Comparison of ENCODE assay signal across 8 cellular contexts in the genomic region with DNA sequence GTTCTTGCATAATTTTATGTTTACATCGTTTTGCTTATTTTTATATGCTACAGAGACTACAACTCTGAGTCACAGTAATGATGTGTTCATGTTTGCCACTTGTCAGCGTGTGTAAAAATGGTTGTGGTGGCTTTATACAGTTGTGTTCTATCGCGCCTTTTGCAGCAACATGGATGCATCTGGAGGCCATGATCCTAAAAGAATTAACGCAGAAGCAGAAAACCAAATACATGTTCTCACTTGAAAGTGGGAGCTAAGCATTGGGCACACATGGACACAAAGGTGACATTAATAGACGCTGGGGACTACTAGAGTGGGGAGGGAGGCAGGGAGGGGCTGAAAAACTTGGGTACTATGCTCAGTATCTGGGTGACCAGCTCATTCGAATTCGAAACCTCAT. TPM values are rescaled to one million over a fixed set of nuclear protein-coding genes. Genes with fewer than 3 reads are reported as not detected.
DNase-seq lines count a peak whose midpoint lies in the region; ATAC-seq and TF ChIP-seq lines count a peak whose summit lies in the region.

No MANE protein-coding gene starts in this region.

- no peak for TF ChIP-seq POLR2A in gastroesophageal sphincter (IDR thresholded peaks at IDR 0.05)

- H3K27me3 Mint-ChIP-seq in activated naive CD4-positive, alpha-beta T cell treated with anti-CD3 and anti-CD28 coated beads for 36 hours (ENCODE audit: low read depth), result no peaks in the 10 kb centered on the region

- H3K36me3 Mint-ChIP-seq in activated naive CD4-positive, alpha-beta T cell treated with anti-CD3 and anti-CD28 coated beads for 36 hours (ENCODE audit: low read depth), result peaks cover 29% of the 10 kb centered on the region

- H3K9me3 ChIP-seq in gastroesophageal sphincter, result no peaks in the 10 kb centered on the region

- CTCF ChIA-PET in activated naive CD4-positive, alpha-beta T cell treated with anti-CD3 and anti-CD28 coated beads for 36 hours (lab: Charles Lee), result interaction anchor here (1.4 to 3.6 kb wide), 4 partner anchors 10 to 93 kb away, joined by 3 to 15 read pairs (median 6); a partner anchor contains a TSS
- CTCF ChIA-PET in HEK293T (lab: Yijun Ruan, JAX), result interaction anchor here (1.2 kb wide), 1 partner anchor 10 kb away, joined by 6 read pairs; a partner anchor contains a TSS

- 50 to 57% methylated on average over 8 of the region's 8 CpGs for WGBS in gastroesophageal sphincter (ENCODE audit: low coverage in 1 of 2), 2 donors

- TF ChIP-seq CTCF in gastroesophageal sphincter (IDR thresholded peaks at IDR 0.05), result no peak

- peak overlapping the region; percentile 100 for H3K4me3 Mint-ChIP-seq in activated naive CD4-positive, alpha-beta T cell treated with anti-CD3 and anti-CD28 coated beads for 36 hours

- peaks cover 0 to 22% of the 10 kb centered on the region in 2 donors for H3K36me3 ChIP-seq in gastroesophageal sphincter

- no peak for ATAC-seq in gastroesophageal sphincter

- H3K4me1 Mint-ChIP-seq in activated naive CD4-positive, alpha-beta T cell treated with anti-CD3 and anti-CD28 coated beads for 36 hours (ENCODE audit: low read depth), result peaks cover 45% of the 10 kb centered on the region

- peaks cover 34% of the 10 kb centered on the region for H3K27me3 ChIP-seq in gastroesophageal sphincter

- H3K9me3 Mint-ChIP-seq in activated naive CD4-positive, alpha-beta T cell treated with anti-CD3 and anti-CD28 coated beads for 36 hours, result no peaks in the 10 kb centered on the region

- H3K27ac Mint-ChIP-seq in activated naive CD4-positive, alpha-beta T cell treated with anti-CD3 and anti-CD28 coated beads for 36 hours, result peak overlapping the region; percentile 100

- no peak for TF ChIP-seq EP300 in gastroesophageal sphincter (IDR thresholded peaks at IDR 0.05)

- H3K27ac ChIP-seq in gastroesophageal sphincter, result peak overlapping the region; percentile 84 to 97 (median 89)

- POLR2A ChIA-PET in HEK293T (lab: Yijun Ruan, JAX), result interaction anchor here (0.9 to 3.2 kb wide), 20 partner anchors 9 to 976 kb away, joined by 3 to 113 read pairs (median 6); a partner anchor contains a TSS

- intact Hi-C loops in activated naive CD4-positive, alpha-beta T cell treated with anti-CD3 and anti-CD28 coated beads for 36 hours (cut with micrococcal nuclease), result loop anchor here (1.0 to 5.0 kb wide), 12 partner anchors 9 to 1546 kb away; a partner anchor contains a TSS

- H3K4me1 ChIP-seq in gastroesophageal sphincter, result peaks cover 0 to 20% (median 7%) of the 10 kb centered on the region in 3 donors

- H3K4me3 ChIP-seq in gastroesophageal sphincter, result peak overlapping the region; percentile 68 to 76

- DNase-seq in activated naive CD4-positive, alpha-beta T cell treated with anti-CD3 and anti-CD28 coated beads for 36 hours, result peak; percentile 39
- no peak for DNase-seq in activated naive CD4-positive, alpha-beta T cell treated with anti-CD3 and anti-CD28 coated beads, Interleukin-2, amount 50 U/mL, for 16 hours
- peak; percentile 8 for DNase-seq in activated CD4-positive, alpha-beta T cell treated with anti-CD3 and anti-CD28 coated beads, Interleukin-2, amount 50 U/mL, for 1 hour
- DNase-seq in stimulated activated CD8-positive, alpha-beta memory T cell treated with anti-CD3 and anti-CD28 coated beads, Interleukin-4, amount 100 ng/mL, for 48 hours, result peak; percentile 34
- DNase-seq in kidney tubule cell (ENCODE audit: low spot score) (no peak), OCI-M2 (lab: John Stamatoyannopoulos, UW; ENCODE audit: unreplicated experiment) (no peak), HEK293T (ENCODE audit: extremely low spot score) (no peak)

TF ChIP-seq in HEK293T, 16 proteins besides CTCF, POLR2A, EP300 and RAD21:
- no peak for TF ChIP-seq HDGF (IDR thresholded peaks at IDR 0.05; ENCODE audit: borderline replicate concordance)
- no peak for TF ChIP-seq ARNT (IDR thresholded peaks at IDR 0.05)
- TF ChIP-seq FOXA1 (IDR thresholded peaks at IDR 0.05), result no peak
- TF ChIP-seq BHLHE40 (IDR thresholded peaks at IDR 0.05; ENCODE audit: borderline replicate concordance), result no peak
- no peak for TF ChIP-seq CTBP1 (IDR thresholded peaks at IDR 0.05; ENCODE audit: borderline replicate concordance)
- TF ChIP-seq ZNF384 (IDR thresholded peaks at IDR 0.05), result no peak
- no peak for TF ChIP-seq L3MBTL2 (conservative IDR thresholded peaks at IDR 0.05)
- TF ChIP-seq FOXM1 (IDR thresholded peaks at IDR 0.05; ENCODE audit: borderline replicate concordance), result no peak
- TF ChIP-seq, protein P1, sequence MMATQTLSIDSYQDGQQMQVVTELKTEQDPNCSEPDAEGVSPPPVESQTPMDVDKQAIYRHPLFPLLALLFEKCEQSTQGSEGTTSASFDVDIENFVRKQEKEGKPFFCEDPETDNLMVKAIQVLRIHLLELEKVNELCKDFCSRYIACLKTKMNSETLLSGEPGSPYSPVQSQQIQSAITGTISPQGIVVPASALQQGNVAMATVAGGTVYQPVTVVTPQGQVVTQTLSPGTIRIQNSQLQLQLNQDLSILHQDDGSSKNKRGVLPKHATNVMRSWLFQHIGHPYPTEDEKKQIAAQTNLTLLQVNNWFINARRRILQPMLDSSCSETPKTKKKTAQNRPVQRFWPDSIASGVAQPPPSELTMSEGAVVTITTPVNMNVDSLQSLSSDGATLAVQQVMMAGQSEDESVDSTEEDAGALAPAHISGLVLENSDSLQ (IDR thresholded peaks at IDR 0.05), result no peak
- TF ChIP-seq FOXK2 (IDR thresholded peaks at IDR 0.05), result no peak
- no peak for TF ChIP-seq ELF4 (IDR thresholded peaks at IDR 0.05)
- no peak for TF ChIP-seq NFRKB (IDR thresholded peaks at IDR 0.05)
- TF ChIP-seq SP1 (IDR thresholded peaks at IDR 0.05), result no peak
- TF ChIP-seq LEF1 (IDR thresholded peaks at IDR 0.05; ENCODE audit: borderline replicate concordance), result no peak
- TF ChIP-seq SUZ12 (IDR thresholded peaks at IDR 0.05), result no peak
- no peak for TF ChIP-seq TARDBP (IDR thresholded peaks at IDR 0.05)
TF ChIP-seq in HEK293T: peak in this region for 0.

RNA-seq across cellular contexts. Expression of a gene that starts 1.0 kb away (rescaled TPM):
- total RNA-seq in activated naive CD4-positive, alpha-beta T cell treated with anti-CD3 and anti-CD28 coated beads for 36 hours, result 10 to 100 TPM; 66.9 to 69.2 TPM
- total RNA-seq in gastroesophageal sphincter, result 10 to 100 TPM; 18.6 to 27.5 (median 20.2) TPM

RNA-seq across cellular contexts. Expression of a gene that starts 9.7 kb away (rescaled TPM):
- 10 to 100 TPM; 17.3 to 18.1 TPM for total RNA-seq in activated naive CD4-positive, alpha-beta T cell treated with anti-CD3 and anti-CD28 coated beads for 36 hours
- total RNA-seq in gastroesophageal sphincter, result 10 to 100 TPM; 14.9 to 27.0 (median 21.2) TPM

RNA-seq across cellular contexts. Expression of a gene that starts 39.6 kb away (rescaled TPM):
- total RNA-seq in activated naive CD4-positive, alpha-beta T cell treated with anti-CD3 and anti-CD28 coated beads for 36 hours, result 1 to 10 TPM; 7.0 to 8.3 TPM
- 10 to 100 TPM in 3 of 4 donors, 1 to 10 TPM in 1; 8.7 to 16.4 (median 13.1) TPM for total RNA-seq in gastroesophageal sphincter

RNA-seq across cellular contexts. Expression of a gene that starts 39.9 kb away (rescaled TPM):
- total RNA-seq in activated naive CD4-positive, alpha-beta T cell treated with anti-CD3 and anti-CD28 coated beads for 36 hours, result under 1 TPM; 0.79 to 0.94 TPM
- total RNA-seq in gastroesophageal sphincter, result 1 to 10 TPM; 1.4 to 2.3 (median 2.0) TPM

Comparison
In these comparisons a context has a peak if more than half of its experiments do, and no peak if none do; other contexts are left out.
1. DNase-seq: peak in activated naive CD4-positive, alpha-beta T cell treated with anti-CD3 and anti-CD28 coated beads for 36 hours (single experiment), activated CD4-positive, alpha-beta T cell treated with anti-CD3 and anti-CD28 coated beads, Interleukin-2, amount 50 U/mL, for 1 hour (single experiment) and stimulated activated CD8-positive, alpha-beta memory T cell treated with anti-CD3 and anti-CD28 coated beads, Interleukin-4, amount 100 ng/mL, for 48 hours (single experiment); none in activated naive CD4-positive, alpha-beta T cell treated with anti-CD3 and anti-CD28 coated beads, Interleukin-2, amount 50 U/mL, for 16 hours (single experiment), kidney tubule cell (single experiment), OCI-M2 (single experiment) and HEK293T (single experiment).